10 cellular contexts compared by ENCODE assay signal in genomic region chr2:172339431-172340010, GRCh38.
DNase-seq lines count a peak whose midpoint lies in the region; ATAC-seq and TF ChIP-seq lines count a peak whose summit lies in the region.
"Had no signal": no experiment of that assay in that cellular context is flagged by ENCODE, and none has a peak within 500 bp of the region (broad histone marks: within the 10 kb centered on the region; RNA-seq: fewer than 3 reads in every experiment).

No MANE protein-coding gene starts in this region.

- H3K4me3 ChIP-seq in upper lobe of right lung: no peak overlapping the region
- no peak overlapping the region for H3K4me3 ChIP-seq in ovary

- H3K27ac Mint-ChIP-seq in activated CD8-positive, alpha-beta T cell treated with anti-CD3 and anti-CD28 coated beads for 36 hours: no peak overlapping the region

- peaks cover 15% of the 10 kb centered on the region for H3K4me1 ChIP-seq in upper lobe of right lung
- peaks cover 8% of the 10 kb centered on the region for H3K4me1 ChIP-seq in ovary (ENCODE audit: insufficient read depth)

- H3K4me3 Mint-ChIP-seq in activated CD8-positive, alpha-beta T cell treated with anti-CD3 and anti-CD28 coated beads for 36 hours: peak overlapping the region; percentile 27

- CTCF ChIA-PET in activated CD8-positive, alpha-beta T cell treated with anti-CD3 and anti-CD28 coated beads for 36 hours (lab: Charles Lee): interaction anchor here (1.2 to 2.9 kb wide), 2 partner anchors 122 to 129 kb away, joined by 3 to 25 read pairs; no protein-coding TSS in a partner anchor

- H3K4me1 Mint-ChIP-seq in activated CD8-positive, alpha-beta T cell treated with anti-CD3 and anti-CD28 coated beads for 36 hours (ENCODE audit: low read depth): peaks cover 21% of the 10 kb centered on the region

- POLR2A ChIA-PET in activated CD8-positive, alpha-beta T cell treated with anti-CD3 and anti-CD28 coated beads for 36 hours (lab: Charles Lee): interaction anchor here (1.0 kb wide), 1 partner anchor 11 kb away, joined by 3 read pairs; no protein-coding TSS in a partner anchor

- no peaks in the 10 kb centered on the region for H3K36me3 Mint-ChIP-seq in activated CD8-positive, alpha-beta T cell treated with anti-CD3 and anti-CD28 coated beads for 36 hours (ENCODE audit: low read depth)

- no peaks in the 10 kb centered on the region for H3K27me3 ChIP-seq in upper lobe of right lung
- H3K27me3 ChIP-seq in ovary: no peaks in the 10 kb centered on the region
- H3K27me3 ChIP-seq: SJSA1 had no signal

- 69 to 73% (median 71%) methylated on average over 6 of the region's 6 CpGs for WGBS in ovary, 3 donors

- H3K36me3 ChIP-seq in upper lobe of right lung: no peaks in the 10 kb centered on the region
- H3K36me3 ChIP-seq in ovary: no peaks in the 10 kb centered on the region
- H3K36me3 ChIP-seq: SJSA1 had no signal

- peaks cover 9% of the 10 kb centered on the region for H3K9me3 Mint-ChIP-seq in activated CD8-positive, alpha-beta T cell treated with anti-CD3 and anti-CD28 coated beads for 36 hours

- TF ChIP-seq CTCF in activated CD8-positive, alpha-beta T cell treated with anti-CD3 and anti-CD28 coated beads for 36 hours (IDR thresholded peaks at IDR 0.05): no peak
- TF ChIP-seq CTCF in upper lobe of right lung (IDR thresholded peaks at IDR 0.05) (no peak), ovary (IDR thresholded peaks at IDR 0.05) (no peak)

- TF ChIP-seq EP300 in ovary (IDR thresholded peaks at IDR 0.05): no peak

- H3K27ac ChIP-seq in upper lobe of right lung (peak overlapping the region; percentile 55), ovary (no peak overlapping the region)

- TF ChIP-seq POLR2A in ovary (IDR thresholded peaks at IDR 0.05): no peak

- no peaks in the 10 kb centered on the region for H3K27me3 Mint-ChIP-seq in activated CD8-positive, alpha-beta T cell treated with anti-CD3 and anti-CD28 coated beads for 36 hours

- intact Hi-C loops in activated CD8-positive, alpha-beta T cell treated with anti-CD3 and anti-CD28 coated beads for 36 hours (cut with micrococcal nuclease): no loop called here
- intact Hi-C loops in left colon (cut with DNase I, micrococcal nuclease) (no loop called here), upper lobe of right lung (cut with DNase I) (no loop called here), ovary (cut with DNase I) (no loop called here)

- DNase-seq in stimulated activated CD4-positive, alpha-beta T cell treated with anti-CD3 and anti-CD28 coated beads, Interleukin-4, amount 100 ng/mL, for 4 hours: peak; percentile 1 to 5
- no peak for DNase-seq in stimulated activated CD4-positive, alpha-beta T cell treated with anti-CD3 and anti-CD28 coated beads, Interleukin-4, amount 100 ng/mL, for 1 hour
- DNase-seq in activated CD8-positive, alpha-beta T cell treated with anti-CD3 and anti-CD28 coated beads for 36 hours: peak; percentile 7
- DNase-seq in left colon: peak; percentile 18 to 41
- DNase-seq in upper lobe of right lung: no peak
- no peak for DNase-seq in nucleus accumbens (lab: John Stamatoyannopoulos, UW)
- no peak for DNase-seq in AG08396 (ENCODE audit: low spot score)
- DNase-seq in ovary: no peak
- DNase-seq: cortex of kidney had no signal

- H3K9me3 ChIP-seq in upper lobe of right lung (peaks cover 5% of the 10 kb centered on the region), ovary (no peaks in the 10 kb centered on the region)
- H3K9me3 ChIP-seq: SJSA1 had no signal

- peak; percentile 51 for ATAC-seq in activated CD8-positive, alpha-beta T cell treated with anti-CD3 and anti-CD28 coated beads for 36 hours
- ATAC-seq in left colon (peak; percentile 7), upper lobe of right lung (peak; percentile 34)

Comparison
In these comparisons a context has a peak if more than half of its experiments do, and no peak if none do; other contexts are left out.
1. DNase-seq: peak in stimulated activated CD4-positive, alpha-beta T cell treated with anti-CD3 and anti-CD28 coated beads, Interleukin-4, amount 100 ng/mL, for 4 hours (2 of 2), activated CD8-positive, alpha-beta T cell treated with anti-CD3 and anti-CD28 coated beads for 36 hours (single experiment) and left colon (2 of 2); none in stimulated activated CD4-positive, alpha-beta T cell treated with anti-CD3 and anti-CD28 coated beads, Interleukin-4, amount 100 ng/mL, for 1 hour (single experiment), upper lobe of right lung (single experiment), nucleus accumbens (0 of 56), AG08396 (single experiment) and ovary (0 of 5).
2. Peak in every context shown above with its lines, with median percentiles within 50 percentile points of each other: ATAC-seq.